8 cellular contexts compared by ENCODE assay signal in genomic region chr3:160402249-160403027, GRCh38. TPM values are rescaled to one million over a fixed set of nuclear protein-coding genes. Genes with fewer than 3 reads are reported as not detected.
A peak's percentile ranks its signal among the peaks of the same experiment; 100 is the strongest.
DNase-seq lines count a peak whose midpoint lies in the region; ATAC-seq and TF ChIP-seq lines count a peak whose summit lies in the region.

No MANE protein-coding gene starts in this region.

- H3K27ac Mint-ChIP-seq in activated T-cell treated with anti-CD3 and anti-CD28 coated beads, Interleukin-2, amount 50 U/mL, for 24 hours: peak overlapping the region; percentile 35
- peak overlapping the region; percentile 60 for H3K27ac Mint-ChIP-seq in glutamatergic neuron (ENCODE audit: unreplicated experiment)

- H3K36me3 ChIP-seq in WERI-Rb-1 (peaks cover 75% of the 10 kb centered on the region), stomach (peaks cover 0 to 3% (median 0%) of the 10 kb centered on the region in 4 donors)

- 13 to 31% (median 24%) methylated on average over 11 of the region's 11 CpGs for WGBS in stomach, 5 donors

- no peak for TF ChIP-seq EP300 in stomach (IDR thresholded peaks at IDR 0.05)

- ATAC-seq in HG03354 (IDR thresholded peaks at IDR 0.05; ENCODE audit: poor library complexity, severe bottlenecking, unreplicated experiment) (no peak), HG03280 (IDR thresholded peaks at IDR 0.05; ENCODE audit: unreplicated experiment) (no peak)

- no peak for DNase-seq in activated T-cell treated with anti-CD3 and anti-CD28 coated beads, Interleukin-2, amount 50 U/mL, for 24 hours
- DNase-seq in activated T-cell treated with anti-CD3 and anti-CD28 coated beads for 4 hours (no peak), WERI-Rb-1 (no peak), glutamatergic neuron (no peak), stomach (no peak), NCI-H510A (lab: John Stamatoyannopoulos, UW) (no peak)

- H3K27me3 Mint-ChIP-seq in activated T-cell treated with anti-CD3 and anti-CD28 coated beads, Interleukin-2, amount 50 U/mL, for 24 hours: peaks cover 11% of the 10 kb centered on the region
- peaks cover 5% of the 10 kb centered on the region for H3K27me3 Mint-ChIP-seq in glutamatergic neuron (ENCODE audit: unreplicated experiment)

- intact Hi-C loops in stomach (cut with DNase I; ENCODE audit: low total_unique reads): no loop called here

- peak overlapping the region; percentile 98 for H3K27ac ChIP-seq in WERI-Rb-1
- H3K27ac ChIP-seq in stomach: peak overlapping the region in 4 of 5 donors; percentile 88 to 95 (median 90)

- H3K4me3 ChIP-seq in WERI-Rb-1 (ENCODE audit: low read depth, low read length) (peak overlapping the region; percentile 87), stomach (peak overlapping the region; percentile 64 to 80 (median 78))

- TF ChIP-seq POLR2A in stomach (IDR thresholded peaks at IDR 0.05): no peak

- peak overlapping the region; percentile 97 for H3K4me3 Mint-ChIP-seq in activated T-cell treated with anti-CD3 and anti-CD28 coated beads, Interleukin-2, amount 50 U/mL, for 24 hours
- H3K4me3 Mint-ChIP-seq in glutamatergic neuron (ENCODE audit: unreplicated experiment): peak overlapping the region; percentile 94

- no peaks in the 10 kb centered on the region for H3K27me3 ChIP-seq in WERI-Rb-1 (ENCODE audit: insufficient read depth, low read depth, severe bottlenecking)
- H3K27me3 ChIP-seq in stomach: peaks cover 0 to 7% (median 0%) of the 10 kb centered on the region in 3 donors

- H3K36me3 Mint-ChIP-seq in activated T-cell treated with anti-CD3 and anti-CD28 coated beads, Interleukin-2, amount 50 U/mL, for 24 hours (ENCODE audit: low read depth): peaks cover 87% of the 10 kb centered on the region
- no peaks in the 10 kb centered on the region for H3K36me3 Mint-ChIP-seq in glutamatergic neuron (ENCODE audit: unreplicated experiment)

- peaks cover 15 to 59% (median 38%) of the 10 kb centered on the region in 4 donors for H3K4me1 ChIP-seq in stomach

- peaks cover 46% of the 10 kb centered on the region for H3K4me1 Mint-ChIP-seq in activated T-cell treated with anti-CD3 and anti-CD28 coated beads, Interleukin-2, amount 50 U/mL, for 24 hours (ENCODE audit: low read depth)
- H3K4me1 Mint-ChIP-seq in glutamatergic neuron (ENCODE audit: low read depth, unreplicated experiment): peaks cover 11% of the 10 kb centered on the region

- no peaks in the 10 kb centered on the region for H3K9me3 Mint-ChIP-seq in activated T-cell treated with anti-CD3 and anti-CD28 coated beads, Interleukin-2, amount 50 U/mL, for 24 hours
- peaks cover 14% of the 10 kb centered on the region for H3K9me3 Mint-ChIP-seq in glutamatergic neuron (ENCODE audit: unreplicated experiment)

- no peak for TF ChIP-seq CTCF in WERI-Rb-1 (IDR thresholded peaks at IDR 0.05; ENCODE audit: low read depth, low read length)
- TF ChIP-seq CTCF in glutamatergic neuron (IDR thresholded peaks at IDR 0.05; ENCODE audit: partially characterized antibody, unreplicated experiment): no peak
- no peak for TF ChIP-seq CTCF in stomach (IDR thresholded peaks at IDR 0.05)

- H3K9me3 ChIP-seq in WERI-Rb-1 (ENCODE audit: severe bottlenecking) (no peaks in the 10 kb centered on the region), stomach (no peaks in the 10 kb centered on the region)

RNA-seq across cellular contexts. Expression of gene SMC4, which starts 3.0 kb away (rescaled TPM):
- total RNA-seq in glutamatergic neuron (ENCODE audit: unreplicated experiment) (34.0 TPM), stomach (100 to 1,000 TPM in 3 of 5 donors, 10 to 100 TPM in 2; 19.6 to 122 (median 113) TPM)
- 10 to 100 TPM; 12.8 to 52.7 (median 40.6) TPM for polyA plus RNA-seq in stomach

RNA-seq across cellular contexts. Expression of gene IFT80, which starts 3.4 kb away (rescaled TPM):
- total RNA-seq in glutamatergic neuron (ENCODE audit: unreplicated experiment) (32.7 TPM), stomach (10 to 100 TPM in 3 of 5 donors, 1 to 10 TPM in 2; 2.3 to 49.4 (median 10.7) TPM)
- polyA plus RNA-seq in stomach: 10 to 100 TPM in 2 of 3 donors, 1 to 10 TPM in 1; 9.8 to 16.8 (median 11.2) TPM

RNA-seq across cellular contexts. Expression of gene TRIM59, which starts 47.1 kb away (rescaled TPM):
- total RNA-seq in glutamatergic neuron (ENCODE audit: unreplicated experiment): 10.1 TPM
- total RNA-seq in stomach: 1 to 10 TPM in 3 of 5 donors, under 1 TPM in 1, not detected in 1; 0.29 to 8.6 (median 2.7) TPM
- 1 to 10 TPM in 1 of 3 donors, under 1 TPM in 2; 0.68 to 3.2 (median 0.76) TPM for polyA plus RNA-seq in stomach
